35 cellular contexts compared by ENCODE assay signal in the genomic region with DNA sequence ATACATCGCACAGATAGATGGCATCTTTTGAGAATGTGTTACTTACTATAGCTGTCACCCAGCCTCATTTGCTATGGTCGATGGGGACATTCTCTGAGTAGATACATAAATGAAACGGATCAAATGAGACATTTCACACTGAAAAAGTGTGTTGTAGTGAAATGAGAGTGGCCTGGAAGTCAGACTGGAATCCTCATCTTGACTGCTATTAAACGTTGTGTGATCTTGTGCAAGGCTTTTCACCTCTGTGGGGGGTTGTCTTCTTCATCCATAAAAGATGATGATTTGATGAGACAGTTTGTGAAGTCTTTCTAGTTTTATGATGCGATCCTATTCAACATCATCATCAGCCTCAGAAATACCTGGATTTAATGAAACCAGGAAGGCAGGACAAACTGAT.
"Had no signal": no experiment of that assay in that cellular context is flagged by ENCODE, and none has a peak within 500 bp of the region (broad histone marks: within the 10 kb centered on the region; RNA-seq: fewer than 3 reads in every experiment).

No MANE protein-coding gene starts in this region.

- H3K36me3 ChIP-seq: adrenal gland, brain microvascular endothelial cell, breast epithelium, cardiac muscle cell had no signal

- H3K4me1 ChIP-seq: adrenal gland, body of pancreas, breast epithelium had no signal

- H3K27ac ChIP-seq: adrenal gland, body of pancreas, brain microvascular endothelial cell, breast epithelium, cardiac muscle cell, VCaP had no signal

- ATAC-seq: activated CD8-positive, alpha-beta T cell treated with anti-CD3 and anti-CD28 coated beads for 36 hours; activated naive CD4-positive, alpha-beta T cell treated with anti-CD3 and anti-CD28 coated beads, Interleukin-2, amount 50 U/mL, for 72 hours; activated T-cell treated with anti-CD3 and anti-CD28 coated beads, Interleukin-2, amount 50 U/mL, for 4 hours; activated T-cell treated with anti-CD3 and anti-CD28 coated beads, Interleukin-2, amount 50 U/mL, for 72 hours; activated T-helper 17 cell treated with anti-CD3 and anti-CD28 coated beads, Interleukin-2, amount 50 U/mL, for 72 hours; body of pancreas had no signal

- FAIRE-seq: astrocyte, TTC549 had no signal

- H3K4me3 ChIP-seq: adrenal gland, body of pancreas, breast epithelium, cardiac muscle cell had no signal

- H3K27me3 ChIP-seq: adrenal gland, body of pancreas, brain microvascular endothelial cell, breast epithelium, cardiac muscle cell had no signal

- H3K9me3 ChIP-seq: adrenal gland, body of pancreas, breast epithelium had no signal

- DNase-seq: activated B cell treated with CpG ODN at 0.5 μM for 24 hours; activated CD4-positive, alpha-beta memory T cell treated with anti-CD3 and anti-CD28 coated beads for 36 hours; activated CD4-positive, alpha-beta T cell treated with anti-CD3 and anti-CD28 coated beads for 4 hours; activated CD4-positive, alpha-beta T cell treated with anti-CD3 and anti-CD28 coated beads, Interleukin-2, amount 10 ng/mL, durations not matched to agents 24 days and 14 days; activated CD4-positive, alpha-beta T cell treated with anti-CD3 and anti-CD28 coated beads, Interleukin-2, amount 50 U/mL, for 1 hour; activated CD4-positive, alpha-beta T cell treated with anti-CD3 and anti-CD28 coated beads, Interleukin-2, amount 50 U/mL, for 4 hours; activated CD4-positive, CD25-positive, alpha-beta regulatory T cell treated with anti-CD3 and anti-CD28 coated beads, Interleukin-2, amount 50 U/mL, for 72 hours; activated CD8-positive, alpha-beta memory T cell treated with anti-CD3 and anti-CD28 coated beads, Interleukin-2, amount 50 U/mL, for 4 hours; activated CD8-positive, alpha-beta T cell treated with anti-CD3 and anti-CD28 coated beads for 36 hours; activated effector memory CD4-positive, alpha-beta T cell treated with anti-CD3 and anti-CD28 coated beads, Interleukin-2, amount 50 U/mL, for 16 hours; activated gamma-delta T cell treated with Interleukin-2 at 50 U/mL for 16 hours; activated naive CD4-positive, alpha-beta T cell; activated naive CD4-positive, alpha-beta T cell treated with anti-CD3 and anti-CD28 coated beads for 36 hours; activated naive CD4-positive, alpha-beta T cell treated with anti-CD3 and anti-CD28 coated beads, Interleukin-2, amount 50 U/mL, for 16 hours; activated naive CD8-positive, alpha-beta T cell treated with anti-CD3 and anti-CD28 coated beads for 36 hours; activated T-cell treated with anti-CD3 and anti-CD28 coated beads for 4 hours; activated T-cell treated with anti-CD3 and anti-CD28 coated beads, Interleukin-2, amount 50 U/mL, for 1 hour; activated T-cell treated with anti-CD3 and anti-CD28 coated beads, Interleukin-2, amount 50 U/mL, for 4 hours; activated T-cell treated with anti-CD3 and anti-CD28 coated beads, Interleukin-2, amount 50 U/mL, for 72 hours; adrenal gland; amniotic stem cell; aorta; body of pancreas; brain microvascular endothelial cell; caudate nucleus; cerebellar nuclear complex; T-helper 2 cell; T-helper 9 cell had no signal
